Comparison of ENCODE assay signal across 9 cellular contexts in genomic region chr14:31421200-31421599, GRCh38. TPM values are rescaled to one million over a fixed set of nuclear protein-coding genes. Genes with fewer than 3 reads are reported as not detected.
DNase-seq lines count a peak whose midpoint lies in the region; ATAC-seq, FAIRE-seq and TF ChIP-seq lines count a peak whose summit lies in the region.
"Had no signal": no experiment of that assay in that cellular context is flagged by ENCODE, and none has a peak within 500 bp of the region (broad histone marks: within the 10 kb centered on the region; RNA-seq: fewer than 3 reads in every experiment).

No MANE protein-coding gene starts in this region.

- H3K9me3 Mint-ChIP-seq in HFFc6 (no peaks in the 10 kb centered on the region), naive B cell (no peaks in the 10 kb centered on the region)
- no peaks in the 10 kb centered on the region for H3K9me3 Mint-ChIP-seq in activated naive CD8-positive, alpha-beta T cell treated with anti-CD3 and anti-CD28 coated beads for 36 hours

- POLR2A ChIA-PET in A549 (lab: Yijun Ruan, JAX): interaction anchor here (0.8 to 3.1 kb wide), 3 partner anchors 10 to 89 kb away, joined by 3 to 58 read pairs (median 14); no protein-coding TSS in a partner anchor

- H3K27me3 Mint-ChIP-seq in HFFc6 (ENCODE audit: insufficient read depth) (no peaks in the 10 kb centered on the region), naive B cell (no peaks in the 10 kb centered on the region)
- H3K27me3 Mint-ChIP-seq in activated naive CD8-positive, alpha-beta T cell treated with anti-CD3 and anti-CD28 coated beads for 36 hours: no peaks in the 10 kb centered on the region

- H3K4me3 Mint-ChIP-seq in HFFc6 (peak overlapping the region; percentile 91), naive B cell (peak overlapping the region; percentile 53 to 99 (median 97))
- peak overlapping the region; percentile 96 for H3K4me3 Mint-ChIP-seq in activated naive CD8-positive, alpha-beta T cell treated with anti-CD3 and anti-CD28 coated beads for 36 hours

- TF ChIP-seq POLR2A in A549 (IDR thresholded peaks at IDR 0.05; ENCODE audit: low read length) (no peak), ovary (IDR thresholded peaks at IDR 0.05) (no peak)

- H3K4me1 ChIP-seq in A549 (peaks cover 18% of the 10 kb centered on the region; the same call in 2 of the 3 replicates), ovary (ENCODE audit: insufficient read depth) (peaks cover 3% of the 10 kb centered on the region)
- H3K4me1 ChIP-seq: uterus had no signal

- H3K27me3 ChIP-seq in ovary: no peaks in the 10 kb centered on the region
- H3K27me3 ChIP-seq: uterus had no signal

- no peaks in the 10 kb centered on the region for H3K9me3 ChIP-seq in A549
- no peaks in the 10 kb centered on the region for H3K9me3 ChIP-seq in ovary
- H3K9me3 ChIP-seq: uterus had no signal

- H3K4me1 Mint-ChIP-seq in HFFc6 (ENCODE audit: low read depth) (peaks cover 26% of the 10 kb centered on the region), naive B cell (peaks cover 13 to 31% (median 28%) of the 10 kb centered on the region in 3 donors)
- peaks cover 20% of the 10 kb centered on the region for H3K4me1 Mint-ChIP-seq in activated naive CD8-positive, alpha-beta T cell treated with anti-CD3 and anti-CD28 coated beads for 36 hours

- no peak for DNase-seq in A549 (ENCODE audit: low read depth in 1 of 2, low spot score in 1 of 2)
- DNase-seq in HFFc6: no peak
- DNase-seq in activated naive CD8-positive, alpha-beta T cell treated with anti-CD3 and anti-CD28 coated beads for 36 hours: no peak
- no peak for DNase-seq in naive B cell
- DNase-seq in COR-L47 (lab: John Stamatoyannopoulos, UW): no peak
- no peak for DNase-seq in ovary

- H3K27ac Mint-ChIP-seq in HFFc6 (peak overlapping the region; percentile 95), naive B cell (peak overlapping the region in 4 of 6 donors; percentile 58 to 94 (median 84))
- H3K27ac Mint-ChIP-seq in activated naive CD8-positive, alpha-beta T cell treated with anti-CD3 and anti-CD28 coated beads for 36 hours: peak overlapping the region; percentile 93

- H3K36me3 Mint-ChIP-seq in HFFc6 (ENCODE audit: low read depth): 0 out of 2 replicates have a peak, but pooled peaks cover 8% of the 10 kb centered on the region
- H3K36me3 Mint-ChIP-seq in activated naive CD8-positive, alpha-beta T cell treated with anti-CD3 and anti-CD28 coated beads for 36 hours: no peaks in the 10 kb centered on the region
- H3K36me3 Mint-ChIP-seq in naive B cell: peaks cover 0 to 8% of the 10 kb centered on the region in 2 donors

- peak overlapping the region; percentile 90 for H3K4me2 ChIP-seq in A549

- no peaks in the 10 kb centered on the region for H3K36me3 ChIP-seq in ovary
- H3K36me3 ChIP-seq: uterus had no signal

- 91% methylated on average over 5 of the region's 5 CpGs for WGBS in A549 (ENCODE audit: missing lambda C conversion rate)
- 79 to 92% (median 89%) methylated on average over 5 of the region's 5 CpGs for WGBS in ovary, 3 donors

- FAIRE-seq in A549 (lab: Jason Lieb, UNC): no peak

- TF ChIP-seq CTCF in A549 (IDR thresholded peaks at IDR 0.05): no peak
- no peak for TF ChIP-seq CTCF in HFFc6 (IDR thresholded peaks at IDR 0.05)
- no peak for TF ChIP-seq CTCF in ovary (IDR thresholded peaks at IDR 0.05)

- H3K4me3 ChIP-seq in A549: peak overlapping the region; percentile 95
- H3K4me3 ChIP-seq in ovary: no peak overlapping the region

- TF ChIP-seq EP300 in A549 (IDR thresholded peaks at IDR 0.05): no peak
- TF ChIP-seq EP300 in ovary (IDR thresholded peaks at IDR 0.05): no peak

- intact Hi-C loops in ovary (cut with DNase I): no loop called here

- CTCF ChIA-PET in A549 (lab: Yijun Ruan, JAX): interaction anchor here (1.6 to 3.2 kb wide), 4 partner anchors 8 to 28 kb away, joined by 4 to 14 read pairs (median 7); no protein-coding TSS in a partner anchor

- ATAC-seq in A549: no peak
- no peak for ATAC-seq in naive B cell (ENCODE audit: low read depth in 2 of 2)
- ATAC-seq in HG02571 (IDR thresholded peaks at IDR 0.05; ENCODE audit: unreplicated experiment): no peak
- ATAC-seq in GM21619 (IDR thresholded peaks at IDR 0.05; ENCODE audit: unreplicated experiment): no peak

- no peak for TF ChIP-seq RAD21 in A549 (conservative IDR thresholded peaks at IDR 0.05 in 1 of 2, IDR thresholded peaks at IDR 0.05 in 1 of 2)

- H3K27ac ChIP-seq in A549 (peak overlapping the region; percentile 85 to 95), ovary (peak overlapping the region in 1 of 2 donors; percentile 39)

TF ChIP-seq in A549, 52 proteins besides CTCF, POLR2A, EP300 and RAD21:
- TF ChIP-seq SMC3 (IDR thresholded peaks at IDR 0.05) (no peak), CHD2 (IDR thresholded peaks at IDR 0.05; ENCODE audit: low read length, partially characterized antibody) (no peak), CHD4 (IDR thresholded peaks at IDR 0.05; ENCODE audit: borderline replicate concordance) (no peak)

RNA-seq across cellular contexts. Expression of gene HEATR5A, which starts 0.8 kb away (rescaled TPM):
- polyA plus RNA-seq in A549 (2011; rRNA removed): 47.1 and 49.5 TPM in 2 replicates
- 8.8 and 9.1 TPM in 2 replicates for polyA plus RNA-seq in A549 (2012; cell fraction: cytosol; rRNA removed)
- 7.0 and 9.4 TPM in 2 replicates for polyA plus RNA-seq in A549 (2012; cell fraction: nucleus; rRNA removed)
- polyA plus RNA-seq in A549 (2017; fragmentation: RNase III; extraction: RNeasy Plus Mini Kit Qiagen cat#74134 plus additional on column Dnase treatment): 23.4 to 29.5 TPM (median 25.3 TPM) in 3 replicates
- 54.6 and 56.2 TPM in 2 replicates for polyA minus RNA-seq in A549 (2011; rRNA and poly(A)+ RNA removed)
- 10 to 100 TPM; 59.7 to 83.3 (median 66.4) TPM for total RNA-seq in HFFc6 (2021; fragmentation: NEBNext Ultra II Directional; extraction: Animal tissue kit (Norgen Biotek cat#: 25700))
- total RNA-seq in activated naive CD8-positive, alpha-beta T cell treated with anti-CD3 and anti-CD28 coated beads for 36 hours: 10 to 100 TPM; 10.8 TPM
- polyA plus RNA-seq in naive B cell (ENCODE audit: low read depth in 6 of 6): 10 to 100 TPM in 3 of 6 donors, 1 to 10 TPM in 3; 6.3 to 16.2 (median 10.1) TPM
- 10 to 100 TPM; 14.8 to 32.9 (median 23.5) TPM for total RNA-seq in ovary
- polyA plus RNA-seq in ovary: 10 to 100 TPM in 1 of 2 donors, 1 to 10 TPM in 1; 6.2 to 11.9 TPM

RNA-seq across cellular contexts. Expression of gene DTD2, which starts 36.1 kb away (rescaled TPM):
- polyA plus RNA-seq in A549 (2011; rRNA removed) (26.3 and 39.5 TPM in 2 replicates), A549 (2017; fragmentation: RNase III; extraction: RNeasy Plus Mini Kit Qiagen cat#74134 plus additional on column Dnase treatment) (24.9 to 29.6 TPM (median 28.5 TPM) in 3 replicates), naive B cell (ENCODE audit: low read depth in 6 of 6) (10 to 100 TPM; 12.5 to 26.0 (median 17.8) TPM), ovary (10 to 100 TPM; 11.1 to 15.8 TPM)
- polyA plus RNA-seq in A549 (2012; cell fraction: cytosol; rRNA removed): 17.5 and 23.6 TPM in 2 replicates
- polyA plus RNA-seq in A549 (2012; cell fraction: nucleus; rRNA removed): 14.6 and 14.9 TPM in 2 replicates
- 11.7 and 11.9 TPM in 2 replicates for polyA minus RNA-seq in A549 (2011; rRNA and poly(A)+ RNA removed)
- 10 to 100 TPM; 24.8 to 31.3 (median 29.0) TPM for total RNA-seq in HFFc6 (2021; fragmentation: NEBNext Ultra II Directional; extraction: Animal tissue kit (Norgen Biotek cat#: 25700))
- 10 to 100 TPM; 32.2 to 33.7 TPM for total RNA-seq in activated naive CD8-positive, alpha-beta T cell treated with anti-CD3 and anti-CD28 coated beads for 36 hours
- 10 to 100 TPM; 13.0 to 34.1 (median 22.0) TPM for total RNA-seq in ovary
